8 cellular contexts compared by ENCODE assay signal in genomic region chr17:75601057-75601987, GRCh38. TPM values are rescaled to one million over a fixed set of nuclear protein-coding genes. Genes with fewer than 3 reads are reported as not detected.
DNase-seq lines count a peak whose midpoint lies in the region; ATAC-seq and TF ChIP-seq lines count a peak whose summit lies in the region.

No MANE protein-coding gene starts in this region.

- H3K36me3 ChIP-seq in Loucy (ENCODE audit: insufficient read depth, low read length), result no peaks in the 10 kb centered on the region

- no peaks in the 10 kb centered on the region for H3K36me3 Mint-ChIP-seq in activated naive CD8-positive, alpha-beta T cell treated with anti-CD3 and anti-CD28 coated beads, Interleukin-2, amount 10 ng/mL, durations not matched to agents 7 days and 5 days

- H3K4me1 ChIP-seq in Loucy (ENCODE audit: insufficient read depth, low read length, poor library complexity, severe bottlenecking), result no peaks in the 10 kb centered on the region

- no peaks in the 10 kb centered on the region for H3K27me3 Mint-ChIP-seq in activated naive CD8-positive, alpha-beta T cell treated with anti-CD3 and anti-CD28 coated beads, Interleukin-2, amount 10 ng/mL, durations not matched to agents 7 days and 5 days

- H3K4me1 Mint-ChIP-seq in activated naive CD8-positive, alpha-beta T cell treated with anti-CD3 and anti-CD28 coated beads, Interleukin-2, amount 10 ng/mL, durations not matched to agents 7 days and 5 days, result peaks cover 3% of the 10 kb centered on the region

- no peaks in the 10 kb centered on the region for H3K79me2 ChIP-seq in Loucy (ENCODE audit: insufficient read depth, low read length)

- no peak overlapping the region for H3K9ac ChIP-seq in Loucy (ENCODE audit: low read depth, low read length, poor library complexity, severe bottlenecking)

- H3K4me3 ChIP-seq in Loucy (ENCODE audit: low read length, poor library complexity, severe bottlenecking), result no peak overlapping the region

- peak; percentile 84 for TF ChIP-seq CTCF in Loucy (conservative IDR thresholded peaks at IDR 0.05; ENCODE audit: low read length)

- no peaks in the 10 kb centered on the region for H3K27me3 ChIP-seq in Loucy (ENCODE audit: insufficient read depth, low read length, poor library complexity, severe bottlenecking)

- DNase-seq in EH (ENCODE audit: low read depth), result peak; percentile 36
- DNase-seq in SKM-1 treated with dmso at 0.1 percent for 144 hours (lab: John Stamatoyannopoulos, UW; ENCODE audit: unreplicated experiment), result peak; percentile 59
- peak; percentile 75 for DNase-seq in activated naive CD8-positive, alpha-beta T cell treated with anti-CD3 and anti-CD28 coated beads, Interleukin-2, amount 10 ng/mL, durations not matched to agents 7 days and 5 days
- peak; percentile 60 for DNase-seq in iPS DF 4.7 (ENCODE audit: extremely low read depth, low spot score)
- DNase-seq in stimulated activated CD4-positive, alpha-beta T cell treated with anti-CD3 and anti-CD28 coated beads, Interleukin-1b, Interleukin-23, amount 100 ng/mL, for 48 hours, result peak; percentile 66
- no peak for DNase-seq in NCI-H128 (lab: John Stamatoyannopoulos, UW; ENCODE audit: unreplicated experiment)

- no peaks in the 10 kb centered on the region for H4K20me1 ChIP-seq in Loucy (ENCODE audit: insufficient read depth, low read length, poor library complexity, severe bottlenecking)

- no peaks in the 10 kb centered on the region for H3K9me2 ChIP-seq in Loucy (replicated peaks; ENCODE audit: low read depth, low read length)

- H3K4me2 ChIP-seq in Loucy (ENCODE audit: low read depth, low read length, poor library complexity, severe bottlenecking), result no peak overlapping the region

- H3K4me3 Mint-ChIP-seq in activated naive CD8-positive, alpha-beta T cell treated with anti-CD3 and anti-CD28 coated beads, Interleukin-2, amount 10 ng/mL, durations not matched to agents 7 days and 5 days, result no peak overlapping the region

- H3K27ac Mint-ChIP-seq in activated naive CD8-positive, alpha-beta T cell treated with anti-CD3 and anti-CD28 coated beads, Interleukin-2, amount 10 ng/mL, durations not matched to agents 7 days and 5 days, result no peak overlapping the region

- H3F3A ChIP-seq in Loucy (ENCODE audit: low read depth), result no peaks in the 10 kb centered on the region

- ATAC-seq in activated naive CD8-positive, alpha-beta T cell treated with anti-CD3 and anti-CD28 coated beads, Interleukin-2, amount 10 ng/mL, durations not matched to agents 7 days and 5 days (ENCODE audit: low read depth), result peak; percentile 74
- ATAC-seq in HG03135 (IDR thresholded peaks at IDR 0.05; ENCODE audit: unreplicated experiment), result no peak

- H3K9me3 ChIP-seq in Loucy (ENCODE audit: insufficient read depth, low read depth, low read length), result no peaks in the 10 kb centered on the region

- H3K9me3 Mint-ChIP-seq in activated naive CD8-positive, alpha-beta T cell treated with anti-CD3 and anti-CD28 coated beads, Interleukin-2, amount 10 ng/mL, durations not matched to agents 7 days and 5 days, result no peaks in the 10 kb centered on the region

- POLR2A ChIA-PET in activated naive CD8-positive, alpha-beta T cell treated with anti-CD3 and anti-CD28 coated beads, Interleukin-2, amount 10 ng/mL, durations not matched to agents 7 days and 5 days (lab: Charles Lee), result interaction anchor here (0.5 to 2.1 kb wide), 5 partner anchors 9 to 461 kb away, joined by 3 to 7 read pairs (median 3); a partner anchor contains a TSS

- no peak overlapping the region for H2AFZ ChIP-seq in Loucy (ENCODE audit: low read length)

RNA-seq across cellular contexts. Expression of gene MYO15B, which starts 13.7 kb away (rescaled TPM):
- total RNA-seq in activated naive CD8-positive, alpha-beta T cell treated with anti-CD3 and anti-CD28 coated beads, Interleukin-2, amount 10 ng/mL, durations not matched to agents 7 days and 5 days, result 100 to 1,000 TPM; 120 to 125 TPM

RNA-seq across cellular contexts. Expression of gene SMIM5, which starts 31.9 kb away (rescaled TPM):
- under 1 TPM; 0.26 to 0.42 TPM for total RNA-seq in activated naive CD8-positive, alpha-beta T cell treated with anti-CD3 and anti-CD28 coated beads, Interleukin-2, amount 10 ng/mL, durations not matched to agents 7 days and 5 days
